1 cellular context compared by ENCODE assay signal in genomic region chrX:40496728-40497127, GRCh38.
TF ChIP-seq lines count a peak whose summit lies in the region.

No MANE protein-coding gene starts in this region.

TF ChIP-seq in GM23338, 12 proteins besides CTCF, POLR2A, EP300 and RAD21 (continued from another document):
- no peak for TF ChIP-seq ZNF462 (CRISPR knock-in tag; IDR thresholded peaks at IDR 0.05)
TF ChIP-seq in GM23338: peak in this region for 0.
